ENCODE assay signal across 27 cellular contexts in the genomic region with DNA sequence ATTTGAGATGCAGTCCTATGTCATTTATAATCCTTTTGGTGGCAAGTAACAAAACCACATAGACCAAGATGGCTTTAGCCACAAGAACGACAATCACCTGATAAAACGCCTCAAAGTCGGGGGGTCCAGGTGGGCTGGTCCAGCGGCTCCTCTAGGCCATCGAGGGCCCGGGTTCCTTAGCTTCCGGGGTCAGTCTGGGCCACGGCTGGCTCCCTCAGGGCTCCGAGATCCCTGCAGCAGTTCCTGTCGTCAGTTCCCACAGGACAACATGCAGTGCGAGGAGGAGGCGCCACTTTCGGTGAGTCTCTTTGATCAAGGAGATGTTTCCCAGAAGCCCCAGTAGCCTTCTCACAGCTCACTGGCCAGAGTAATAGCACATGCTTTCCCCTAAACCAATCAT.
"Had no signal": no experiment of that assay in that cellular context is flagged by ENCODE, and none has a peak within 500 bp of the region (broad histone marks: within the 10 kb centered on the region; RNA-seq: fewer than 3 reads in every experiment).

No MANE protein-coding gene starts in this region.

- H3K4me3 ChIP-seq: stomach, suprapubic skin, testis, thoracic aorta, thyroid gland, tibial artery, tibial nerve, transverse colon, upper lobe of left lung, uterus, vagina had no signal

- H3K36me3 ChIP-seq: stomach, suprapubic skin, thoracic aorta, thyroid gland, tibial artery, tibial nerve, transverse colon, upper lobe of left lung, uterus, vagina had no signal

- H3K27ac ChIP-seq: stomach, suprapubic skin, testis, thoracic aorta, thyroid gland, tibial artery, tibial nerve, transverse colon, upper lobe of left lung, uterus, vagina had no signal

- H3K36me3 Mint-ChIP-seq: stimulated activated effector memory CD8-positive, alpha-beta T cell treated with anti-CD3 and anti-CD28 coated beads, Interleukin-12 subunit alpha, Interleukin-12 subunit beta, amount 100 ng/mL, for 72 hours; stimulated activated memory B cell treated with anti-CD40 and anti-IgM and Interleukin-4, amounts not matched to agents 10 μg/mL and 1 μg/mL and 100 μg/mL, for 72 hours; stimulated activated naive B cell treated with anti-CD40 and anti-IgM and Interleukin-4, amounts not matched to agents 10 μg/mL and 1 μg/mL and 100 μg/mL, for 72 hours; type B pancreatic cell had no signal

- H3K27ac Mint-ChIP-seq: stimulated activated effector memory CD8-positive, alpha-beta T cell treated with anti-CD3 and anti-CD28 coated beads, Interleukin-12 subunit alpha, Interleukin-12 subunit beta, amount 100 ng/mL, for 72 hours; stimulated activated memory B cell treated with anti-CD40 and anti-IgM and Interleukin-4, amounts not matched to agents 10 μg/mL and 1 μg/mL and 100 μg/mL, for 72 hours; stimulated activated naive B cell treated with anti-CD40 and anti-IgM and Interleukin-4, amounts not matched to agents 10 μg/mL and 1 μg/mL and 100 μg/mL, for 72 hours; stimulated activated naive CD8-positive, alpha-beta T cell treated with anti-CD3 and anti-CD28 coated beads, Interleukin-15, amount 100 ng/mL, for 72 hours; stimulated activated naive CD8-positive, alpha-beta T cell treated with anti-CD3 and anti-CD28 coated beads, Interleukin-15, Interleukin-2, amounts not matched to agents 100 ng/mL and 50 ng/mL, for 24 hours; type B pancreatic cell had no signal

- H3K27me3 Mint-ChIP-seq: stimulated activated naive CD8-positive, alpha-beta T cell treated with anti-CD3 and anti-CD28 coated beads, Interleukin-15, amount 100 ng/mL, for 72 hours; stimulated activated naive CD8-positive, alpha-beta T cell treated with anti-CD3 and anti-CD28 coated beads, Interleukin-15, Interleukin-2, amounts not matched to agents 100 ng/mL and 50 ng/mL, for 24 hours had no signal

- H3K27me3 ChIP-seq: stomach, suprapubic skin, testis, thyroid gland, tibial artery, tibial nerve, transverse colon, upper lobe of left lung, uterus, vagina had no signal

- H3K9me3 Mint-ChIP-seq: stimulated activated memory B cell treated with anti-CD40 and anti-IgM and Interleukin-4, amounts not matched to agents 10 μg/mL and 1 μg/mL and 100 μg/mL, for 72 hours; stimulated activated naive B cell treated with anti-CD40 and anti-IgM and Interleukin-4, amounts not matched to agents 10 μg/mL and 1 μg/mL and 100 μg/mL, for 72 hours; stimulated activated naive CD8-positive, alpha-beta T cell treated with anti-CD3 and anti-CD28 coated beads, Interleukin-15, amount 100 ng/mL, for 72 hours; stimulated activated naive CD8-positive, alpha-beta T cell treated with anti-CD3 and anti-CD28 coated beads, Interleukin-15, Interleukin-2, amounts not matched to agents 100 ng/mL and 50 ng/mL, for 24 hours; type B pancreatic cell had no signal

- H3K4me1 ChIP-seq: stomach, suprapubic skin, testis, thyroid gland, tibial artery, tibial nerve, transverse colon, upper lobe of left lung, uterus, vagina had no signal

- ATAC-seq: stimulated activated memory B cell treated with anti-CD40 and anti-IgM and Interleukin-4, amounts not matched to agents 10 μg/mL and 1 μg/mL and 100 μg/mL, for 72 hours; stimulated activated naive B cell treated with anti-CD40 and anti-IgM and Interleukin-4, amounts not matched to agents 10 μg/mL and 1 μg/mL and 100 μg/mL, for 72 hours; stimulated activated naive CD8-positive, alpha-beta T cell treated with anti-CD3 and anti-CD28 coated beads, Interleukin-15, amount 100 ng/mL, for 72 hours; stimulated activated naive CD8-positive, alpha-beta T cell treated with anti-CD3 and anti-CD28 coated beads, Interleukin-15, Interleukin-2, amounts not matched to agents 100 U/mL and 50 U/mL, for 24 hours had no signal

- DNase-seq: stimulated activated CD4-positive, alpha-beta T cell treated with anti-CD3 and anti-CD28 coated beads, Interleukin-2, amount 100 ng/mL, for 48 hours; stimulated activated CD4-positive, alpha-beta T cell treated with anti-CD3 and anti-CD28 coated beads, Interleukin-4, amount 100 ng/mL, for 1 hour; stimulated activated CD4-positive, alpha-beta T cell treated with anti-CD3 and anti-CD28 coated beads, Interleukin-4, amount 100 ng/mL, for 24 hours; stimulated activated CD4-positive, alpha-beta T cell treated with anti-CD3 and anti-CD28 coated beads, Interleukin-4, amount 100 ng/mL, for 4 hours; stimulated activated CD8-positive, alpha-beta memory T cell treated with anti-CD3 and anti-CD28 coated beads, Interleukin-4, amount 100 ng/mL, for 48 hours; stimulated activated naive B cell treated with anti-CD40 and anti-IgM and Interleukin-4, amounts not matched to agents 10 μg/mL and 1 μg/mL and 100 μg/mL, for 72 hours; stimulated activated naive CD4-positive, alpha-beta T cell; stimulated activated naive CD4-positive, alpha-beta T cell treated with Interleukin-2 at 50 U/mL for 16 hours; stimulated activated naive CD8-positive, alpha-beta T cell treated with anti-CD3 and anti-CD28 coated beads, Interleukin-15, amount 100 ng/mL, for 72 hours; stimulated activated naive CD8-positive, alpha-beta T cell treated with anti-CD3 and anti-CD28 coated beads, Interleukin-15, Interleukin-2, amounts not matched to agents 100 U/mL and 50 U/mL, for 24 hours; stomach; substantia nigra; testis; thyroid gland; tibial artery; transverse colon; trophoblast cell; uterus had no signal

- H3K9me3 ChIP-seq: stomach, suprapubic skin, testis, thoracic aorta, thyroid gland, tibial artery, tibial nerve, transverse colon, upper lobe of left lung, uterus, vagina had no signal

- H3K4me1 Mint-ChIP-seq: stimulated activated effector memory CD8-positive, alpha-beta T cell treated with anti-CD3 and anti-CD28 coated beads, Interleukin-12 subunit alpha, Interleukin-12 subunit beta, amount 100 ng/mL, for 72 hours; stimulated activated memory B cell treated with anti-CD40 and anti-IgM and Interleukin-4, amounts not matched to agents 10 μg/mL and 1 μg/mL and 100 μg/mL, for 72 hours; stimulated activated naive B cell treated with anti-CD40 and anti-IgM and Interleukin-4, amounts not matched to agents 10 μg/mL and 1 μg/mL and 100 μg/mL, for 72 hours; stimulated activated naive CD8-positive, alpha-beta T cell treated with anti-CD3 and anti-CD28 coated beads, Interleukin-15, amount 100 ng/mL, for 72 hours had no signal

- H3K4me3 Mint-ChIP-seq: stimulated activated effector memory CD8-positive, alpha-beta T cell treated with anti-CD3 and anti-CD28 coated beads, Interleukin-12 subunit alpha, Interleukin-12 subunit beta, amount 100 ng/mL, for 72 hours; stimulated activated memory B cell treated with anti-CD40 and anti-IgM and Interleukin-4, amounts not matched to agents 10 μg/mL and 1 μg/mL and 100 μg/mL, for 72 hours; stimulated activated naive B cell treated with anti-CD40 and anti-IgM and Interleukin-4, amounts not matched to agents 10 μg/mL and 1 μg/mL and 100 μg/mL, for 72 hours; stimulated activated naive CD8-positive, alpha-beta T cell treated with anti-CD3 and anti-CD28 coated beads, Interleukin-15, amount 100 ng/mL, for 72 hours; stimulated activated naive CD8-positive, alpha-beta T cell treated with anti-CD3 and anti-CD28 coated beads, Interleukin-15, Interleukin-2, amounts not matched to agents 100 ng/mL and 50 ng/mL, for 24 hours; type B pancreatic cell had no signal
